ENCODE assay signal across 8 cellular contexts in the genomic region with DNA sequence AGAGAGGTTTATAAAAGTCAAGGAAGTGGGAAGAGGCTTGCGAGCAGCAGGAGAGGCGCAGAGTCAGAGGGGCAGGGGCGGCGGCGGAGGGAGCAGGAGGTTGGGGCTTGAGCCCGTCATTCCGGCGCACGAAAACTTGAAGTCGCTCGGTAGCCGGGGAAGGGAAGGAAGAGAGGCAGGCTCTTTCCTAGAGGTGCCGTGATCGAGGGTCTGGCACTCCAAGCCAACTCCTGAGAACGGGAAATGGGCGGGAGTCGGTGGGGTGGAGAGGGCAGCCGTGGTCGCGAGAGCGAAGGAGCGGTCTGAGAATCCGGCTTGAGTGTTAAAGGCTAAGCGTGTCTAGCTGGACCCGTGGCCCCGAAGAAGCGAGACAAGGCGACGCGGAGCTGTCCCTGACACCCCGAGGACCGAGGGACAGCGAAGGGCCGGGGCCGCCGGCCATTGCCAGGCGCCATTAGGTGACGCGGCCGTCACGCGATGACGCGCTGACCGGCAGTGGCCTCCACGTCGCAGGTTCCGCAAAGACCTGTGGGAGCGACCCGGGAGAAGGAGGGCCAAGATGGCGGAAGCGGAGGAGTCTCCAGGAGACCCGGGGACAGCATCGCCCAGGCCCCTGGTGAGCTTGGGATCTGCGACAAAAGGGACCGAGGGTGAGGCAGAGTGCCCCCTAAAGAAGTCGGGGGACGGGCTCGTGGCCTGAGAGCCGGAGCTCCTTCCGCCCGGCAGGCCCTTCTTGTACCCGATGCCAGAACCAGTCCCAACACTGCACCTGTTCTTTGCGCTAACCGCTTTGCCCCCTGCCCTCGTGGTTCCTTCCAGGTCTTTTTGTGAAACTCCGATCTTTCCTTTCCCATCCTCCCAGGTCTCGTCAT. TPM values are rescaled to one million over a fixed set of nuclear protein-coding genes. Genes with fewer than 3 reads are reported as not detected.
A peak's percentile ranks its signal among the peaks of the same experiment; 100 is the strongest.
DNase-seq lines count a peak whose midpoint lies in the region; ATAC-seq and TF ChIP-seq lines count a peak whose summit lies in the region.

A gene with protein sequence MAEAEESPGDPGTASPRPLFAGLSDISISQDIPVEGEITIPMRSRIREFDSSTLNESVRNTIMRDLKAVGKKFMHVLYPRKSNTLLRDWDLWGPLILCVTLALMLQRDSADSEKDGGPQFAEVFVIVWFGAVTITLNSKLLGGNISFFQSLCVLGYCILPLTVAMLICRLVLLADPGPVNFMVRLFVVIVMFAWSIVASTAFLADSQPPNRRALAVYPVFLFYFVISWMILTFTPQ (plus strand): TSS at position 544 of the 872 bp plus-strand sequence. CDS start 16 bp downstream, at position 560.

- POLR2A ChIA-PET in T-cell (lab: Charles Lee), result interaction anchor here (0.7 to 1.6 kb wide), 2 partner anchors 10 kb away, joined by 3 to 5 read pairs; no protein-coding TSS in a partner anchor

- TF ChIP-seq CTCF in GM12875 (IDR thresholded peaks at IDR 0.05; ENCODE audit: borderline replicate concordance, insufficient read depth, low read depth, low read length) (no peak), upper lobe of left lung (IDR thresholded peaks at IDR 0.05) (no peak)

- peaks cover 6 to 19% (median 11%) of the 10 kb centered on the region in 4 donors for H3K4me1 ChIP-seq in upper lobe of left lung

- H3K4me3 ChIP-seq in GM12875 (ENCODE audit: low read depth, low read length) (peak within 1 kb of the TSS; percentile 89), upper lobe of left lung (peak within 1 kb of the TSS; percentile 28 to 68 (median 55))

- CTCF ChIA-PET in T-cell (lab: Charles Lee), result no interaction called here

- no peaks in the 10 kb centered on the region for H3K36me3 ChIP-seq in upper lobe of left lung

- ATAC-seq in HG02571 (IDR thresholded peaks at IDR 0.05; ENCODE audit: unreplicated experiment), result peak; percentile 95
- ATAC-seq in T-cell (replicated peaks in 1 of 4), result peak; percentile 88 to 91 (median 90)
- ATAC-seq in upper lobe of left lung (ENCODE audit: low FRiP score in 2 of 2), result peak; percentile 93 to 99

- H3K27ac ChIP-seq in adipose tissue (ENCODE audit: low read depth, low read length), result peak within 1 kb of the TSS; percentile 2
- H3K27ac ChIP-seq in upper lobe of left lung, result peak within 1 kb of the TSS; percentile 94 to 98 (median 96)

- 0 to 39% (median 1%) methylated on average over 36 to 68 of the region's 68 CpGs for WGBS in adipose tissue, 3 donors
- WGBS in upper lobe of left lung, 2 donors, result 0 to 43% methylated on average over 11 to 61 of the region's 68 CpGs

- H3K36me3 Mint-ChIP-seq in T-cell, result peaks cover 3% of the 10 kb centered on the region

- DNase-seq in NCI-H1092 (lab: John Stamatoyannopoulos, UW), result peak; percentile 71
- DNase-seq in T-cell, result peak; percentile 25 to 66 (median 46)
- DNase-seq in cardiac septum (ENCODE audit: low spot score), result peak; percentile 93
- peak; percentile 72 to 97 (median 80) for DNase-seq in posterior cingulate gyrus
- DNase-seq in upper lobe of left lung, result peak; percentile 79 to 94

- H3K9me3 Mint-ChIP-seq in T-cell, result no peaks in the 10 kb centered on the region

- H3K4me3 Mint-ChIP-seq in T-cell, result peak within 1 kb of the TSS; percentile 89 to 95 (median 92)

- H3K27ac Mint-ChIP-seq in T-cell, result peak within 1 kb of the TSS; percentile 98

- H3K27me3 ChIP-seq in upper lobe of left lung, result no peaks in the 10 kb centered on the region

- no peaks in the 10 kb centered on the region for H3K9me3 ChIP-seq in upper lobe of left lung

- peak in 1 of 4 donors; percentile 47 for TF ChIP-seq EP300 in upper lobe of left lung (IDR thresholded peaks at IDR 0.05)

- peak in 3 of 4 donors; percentile 66 to 91 (median 84) for TF ChIP-seq POLR2A in upper lobe of left lung (IDR thresholded peaks at IDR 0.05)

- H3K27me3 Mint-ChIP-seq in T-cell, result peaks cover 2 to 3% of the 10 kb centered on the region in 2 donors

- intact Hi-C loops in cardiac septum (cut with DNase I) (no loop called here), posterior cingulate gyrus (cut with DNase I) (no loop called here)

- peaks cover 21 to 43% (median 38%) of the 10 kb centered on the region in 3 donors for H3K4me1 Mint-ChIP-seq in T-cell

RNA-seq across cellular contexts. Expression of the gene that starts here (rescaled TPM):
- total RNA-seq in T-cell (10 to 100 TPM; 10.0 to 16.2 (median 14.3) TPM), cardiac septum (29.4 TPM), upper lobe of left lung (10 to 100 TPM; 15.7 to 43.0 (median 32.6) TPM)
- polyA plus RNA-seq in adipose tissue, result 10 to 100 TPM in 1 of 3 donors, 1 to 10 TPM in 2; 8.7 to 16.1 (median 9.1) TPM

Comparison
In these comparisons a context has a peak if more than half of its experiments do, and no peak if none do; other contexts are left out.
1. Peak in every context shown above with its lines: DNase-seq, ATAC-seq, H3K4me3 ChIP-seq and H3K27ac ChIP-seq.